Comparison of ENCODE assay signal across 26 cellular contexts in genomic region chr3:10462641-10463040, GRCh38. TPM values are rescaled to one million over a fixed set of nuclear protein-coding genes. Genes with fewer than 3 reads are reported as not detected.
"Had no signal": no experiment of that assay in that cellular context is flagged by ENCODE, and none has a peak within 500 bp of the region (broad histone marks: within the 10 kb centered on the region; RNA-seq: fewer than 3 reads in every experiment).

No MANE protein-coding gene starts in this region.

- DNase-seq: activated CD4-positive, alpha-beta memory T cell treated with anti-CD3 and anti-CD28 coated beads for 36 hours; activated CD4-positive, alpha-beta T cell treated with anti-CD3 and anti-CD28 coated beads for 36 hours; activated CD4-positive, alpha-beta T cell treated with anti-CD3 and anti-CD28 coated beads, Interleukin-2, amount 10 ng/mL, durations not matched to agents 24 days and 14 days; activated CD4-positive, CD25-positive, alpha-beta regulatory T cell; activated CD4-positive, CD25-positive, alpha-beta regulatory T cell treated with anti-CD3 and anti-CD28 coated beads, Interleukin-2, amount 50 U/mL, for 72 hours; activated CD8-positive, alpha-beta T cell treated with anti-CD3 and anti-CD28 coated beads, Interleukin-2, amount 10 ng/mL, durations not matched to agents 7 days and 5 days; activated effector memory CD4-positive, alpha-beta T cell treated with Interleukin-2 at 50 U/mL for 16 hours; activated gamma-delta T cell treated with Interleukin-2 at 50 U/mL for 16 hours; activated naive CD4-positive, alpha-beta T cell treated with anti-CD3 and anti-CD28 coated beads, Interleukin-2, amount 50 U/mL, for 16 hours; activated naive CD4-positive, alpha-beta T cell treated with Interleukin-2 at 50 U/mL for 16 hours; activated T-cell treated with anti-CD3 and anti-CD28 coated beads, Interleukin-2, amount 50 U/mL, for 4 hours; amniotic stem cell; anterior cingulate cortex; brain microvascular endothelial cell; cortex of kidney; dermis blood vessel endothelial cell; effector CD4-positive, alpha-beta T cell; effector memory CD8-positive, alpha-beta T cell; erythroblast; foreskin keratinocyte; gastrocnemius medialis; T-helper 2 cell had no signal

- H3K4me3 ChIP-seq: esophagus muscularis mucosa, gastrocnemius medialis had no signal

- H3K9me3 ChIP-seq: esophagus muscularis mucosa, gastrocnemius medialis had no signal

- H3K27ac ChIP-seq: brain microvascular endothelial cell, esophagus muscularis mucosa, foreskin keratinocyte had no signal

- H3K36me3 ChIP-seq: brain microvascular endothelial cell, esophagus muscularis mucosa, gastrocnemius medialis had no signal

- H3K4me1 ChIP-seq: esophagus muscularis mucosa, foreskin keratinocyte had no signal

- H3K27me3 ChIP-seq: brain microvascular endothelial cell, gastrocnemius medialis had no signal

RNA-seq across cellular contexts. Expression of gene ATP2B2, which starts 42.7 kb away (rescaled TPM):
- total RNA-seq: activated CD4-positive, alpha-beta T cell treated with anti-CD3 and anti-CD28 coated beads, Interleukin-2, amount 10 ng/mL, durations not matched to agents 24 days and 14 days; activated CD8-positive, alpha-beta T cell treated with anti-CD3 and anti-CD28 coated beads, Interleukin-2, amount 10 ng/mL, durations not matched to agents 7 days and 5 days; activated T-helper 17 cell treated with anti-CD3 and anti-CD28 coated beads, Interleukin-2, amount 50 U/mL, for 72 hours; bronchial epithelial cell; dermis blood vessel endothelial cell; foreskin keratinocyte; T-helper 1 cell treated with Interleukin-12 subunit alpha and Interleukin-12 subunit beta and Interleukin-4 antibody, amounts not matched to agents 30 ng/mL and 1 ng/mL, for 36 hours had no signal
